1 cellular context compared by ENCODE assay signal in genomic region chr19:45467115-45467455, GRCh38.
TF ChIP-seq lines count a peak whose summit lies in the region.

No MANE protein-coding gene starts in this region.

TF ChIP-seq in GM12878, 131 proteins besides CTCF, POLR2A, EP300 and RAD21:
- TF ChIP-seq POLR2AphosphoS2 (IDR thresholded peaks at IDR 0.05; ENCODE audit: low read depth, low read length) (no peak), GABPA (IDR thresholded peaks at IDR 0.05; ENCODE audit: low read depth) (no peak), CHD2 (IDR thresholded peaks at IDR 0.05; ENCODE audit: borderline replicate concordance, low read depth, low read length) (no peak), IKZF2 (IDR thresholded peaks at IDR 0.05) (no peak), CREM (IDR thresholded peaks at IDR 0.05; ENCODE audit: low read depth) (no peak), KAT2A (conservative IDR thresholded peaks at IDR 0.05; ENCODE audit: control insufficient read depth, low read depth, low read length) (no peak), ETV6 (conservative IDR thresholded peaks at IDR 0.05 in 1 of 2, IDR thresholded peaks at IDR 0.05 in 1 of 2; ENCODE audit: borderline replicate concordance in 1 of 2, low read depth in 1 of 2) (no peak), BRCA1 (IDR thresholded peaks at IDR 0.05; ENCODE audit: low read depth, low read length) (no peak), SREBF2 (IDR thresholded peaks at IDR 0.05; ENCODE audit: low read length) (no peak), HDGF (IDR thresholded peaks at IDR 0.05) (no peak), PBX3 (IDR thresholded peaks at IDR 0.05; ENCODE audit: insufficient replicate concordance, low read depth, low read length) (no peak), SIX5 (IDR thresholded peaks at IDR 0.05; ENCODE audit: low read depth, low read length, severe bottlenecking) (no peak), NKRF (conservative IDR thresholded peaks at IDR 0.05) (no peak), MYC (IDR thresholded peaks at IDR 0.05; ENCODE audit: insufficient read depth, insufficient read length, insufficient replicate concordance, low read length, severe bottlenecking) (no peak)
- TF ChIP-seq, protein P1, sequence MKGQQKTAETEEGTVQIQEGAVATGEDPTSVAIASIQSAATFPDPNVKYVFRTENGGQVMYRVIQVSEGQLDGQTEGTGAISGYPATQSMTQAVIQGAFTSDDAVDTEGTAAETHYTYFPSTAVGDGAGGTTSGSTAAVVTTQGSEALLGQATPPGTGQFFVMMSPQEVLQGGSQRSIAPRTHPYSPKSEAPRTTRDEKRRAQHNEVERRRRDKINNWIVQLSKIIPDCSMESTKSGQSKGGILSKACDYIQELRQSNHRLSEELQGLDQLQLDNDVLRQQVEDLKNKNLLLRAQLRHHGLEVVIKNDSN (IDR thresholded peaks at IDR 0.05; ENCODE audit: borderline replicate concordance, extremely low read length, insufficient read depth, low read depth, low read length), result no peak
